In genomic region chr17:79224903-79225302, GRCh38 we compare ENCODE assay signal across 20 cellular contexts.
"Had no signal": no experiment of that assay in that cellular context is flagged by ENCODE, and none has a peak within 500 bp of the region (broad histone marks: within the 10 kb centered on the region; RNA-seq: fewer than 3 reads in every experiment).

No MANE protein-coding gene starts in this region.

- FAIRE-seq: HTR-8/SVneo had no signal

- H3K4me2 ChIP-seq: SK-N-SH had no signal

- H3K27ac ChIP-seq: HL-60, RWPE1 had no signal

- H3K9me3 ChIP-seq: SK-N-SH had no signal

- DNase-seq: KBM-7, MV-4-11, NCI-H1048, NCI-H1105, NCI-H1436 treated with DMSO at 0.1 percent for 48 hours, NCI-H1694, NCI-H187 treated with DMSO at 0.1 percent for 48 hours, NCI-H2029 treated with DMSO at 0.1 percent for 48 hours, NCI-H2171 treated with DMSO at 0.1 percent for 48 hours, NCI-H345, NCI-H446 treated with DMSO at 0.1 percent for 48 hours, NCI-H510A treated with DMSO at 0.1 percent for 48 hours, NCI-H526 treated with DMSO at 0.1 percent for 48 hours, NCI-H774, SHP77, SW 1271 had no signal
